Comparison of ENCODE assay signal across 8 cellular contexts in genomic region chr11:134045799-134046635, GRCh38. TPM values are rescaled to one million over a fixed set of nuclear protein-coding genes. Genes with fewer than 3 reads are reported as not detected.
DNase-seq lines count a peak whose midpoint lies in the region; ATAC-seq and TF ChIP-seq lines count a peak whose summit lies in the region.

No MANE protein-coding gene starts in this region.

- no peaks in the 10 kb centered on the region for H3K36me3 ChIP-seq in ascending aorta
- no peaks in the 10 kb centered on the region for H3K36me3 ChIP-seq in mucosa of descending colon (ENCODE audit: low read depth)
- H3K36me3 ChIP-seq in colonic mucosa: no peaks in the 10 kb centered on the region

- H3K4me3 Mint-ChIP-seq in stimulated activated memory B cell treated with anti-CD40 and anti-IgM and Interleukin-4, amounts not matched to agents 10 μg/mL and 1 μg/mL and 100 μg/mL, for 72 hours: no peak overlapping the region

- no peak overlapping the region for H3K27ac Mint-ChIP-seq in stimulated activated memory B cell treated with anti-CD40 and anti-IgM and Interleukin-4, amounts not matched to agents 10 μg/mL and 1 μg/mL and 100 μg/mL, for 72 hours

- no peak overlapping the region for H3K4me3 ChIP-seq in ascending aorta
- H3K4me3 ChIP-seq in mucosa of descending colon: no peak overlapping the region
- no peak overlapping the region for H3K4me3 ChIP-seq in colonic mucosa

- H3K9me3 ChIP-seq in ascending aorta (no peaks in the 10 kb centered on the region), mucosa of descending colon (no peaks in the 10 kb centered on the region), colonic mucosa (no peaks in the 10 kb centered on the region)

- no peaks in the 10 kb centered on the region for H3K36me3 Mint-ChIP-seq in stimulated activated memory B cell treated with anti-CD40 and anti-IgM and Interleukin-4, amounts not matched to agents 10 μg/mL and 1 μg/mL and 100 μg/mL, for 72 hours

- no peaks in the 10 kb centered on the region for H3K4me1 Mint-ChIP-seq in stimulated activated memory B cell treated with anti-CD40 and anti-IgM and Interleukin-4, amounts not matched to agents 10 μg/mL and 1 μg/mL and 100 μg/mL, for 72 hours

- peaks cover 52% of the 10 kb centered on the region for H3K27me3 Mint-ChIP-seq in stimulated activated memory B cell treated with anti-CD40 and anti-IgM and Interleukin-4, amounts not matched to agents 10 μg/mL and 1 μg/mL and 100 μg/mL, for 72 hours

- peak; percentile 3 for ATAC-seq in mucosa of descending colon
- ATAC-seq in HG03025 (IDR thresholded peaks at IDR 0.05; ENCODE audit: low FRiP score, unreplicated experiment): no peak
- ATAC-seq in stimulated activated memory B cell treated with anti-CD40 and anti-IgM and Interleukin-4, amounts not matched to agents 10 μg/mL and 1 μg/mL and 100 μg/mL, for 72 hours: no peak

- H3K27ac ChIP-seq in ascending aorta (peak overlapping the region; percentile 73 to 80), colonic mucosa (no peak overlapping the region)

- H3K9ac ChIP-seq in colonic mucosa (ENCODE audit: low read depth in 2 of 2, low read length in 2 of 2): peak overlapping the region in 1 of 2 donors; percentile 20

- H3K9me3 Mint-ChIP-seq in stimulated activated memory B cell treated with anti-CD40 and anti-IgM and Interleukin-4, amounts not matched to agents 10 μg/mL and 1 μg/mL and 100 μg/mL, for 72 hours: no peaks in the 10 kb centered on the region

- intact Hi-C loops in ascending aorta (cut with DNase I): loop anchor here (1.0 to 5.0 kb wide), 2 partner anchors 119 to 286 kb away; partner anchors contain the start of gene GLB1L2
- intact Hi-C loops in mucosa of descending colon (cut with DNase I, micrococcal nuclease): no loop called here
- intact Hi-C loops in colonic mucosa (cut with DNase I): loop anchor here (10.0 kb wide), 1 partner anchor 121 kb away; no protein-coding TSS in a partner anchor

- H3K4me1 ChIP-seq in ascending aorta (peaks cover 4 to 17% of the 10 kb centered on the region in 2 donors), mucosa of descending colon (ENCODE audit: low read depth) (peaks cover 4% of the 10 kb centered on the region), colonic mucosa (no peaks in the 10 kb centered on the region)

- TF ChIP-seq CTCF in ascending aorta (IDR thresholded peaks at IDR 0.05) (peak; percentile 47 to 65 (median 51)), mucosa of descending colon (IDR thresholded peaks at IDR 0.05) (no peak), colonic mucosa (IDR thresholded peaks at IDR 0.05) (no peak)

- DNase-seq in COR-L47 (lab: John Stamatoyannopoulos, UW) (peak; percentile 63), NCI-H1105 (lab: John Stamatoyannopoulos, UW) (peak; percentile 53), ascending aorta (ENCODE audit: low spot score in 2 of 2) (no peak), mucosa of descending colon (no peak), colonic mucosa (no peak), activated gamma-delta T cell treated with Interleukin-2 at 50 U/mL for 16 hours (no peak)

- H3K27me3 ChIP-seq in ascending aorta (no peaks in the 10 kb centered on the region), colonic mucosa (no peaks in the 10 kb centered on the region)

RNA-seq across cellular contexts. Expression of gene JAM3, which starts 22.9 kb away (rescaled TPM):
- total RNA-seq in ascending aorta (59.8 TPM), mucosa of descending colon (10 to 100 TPM in 1 of 3 donors, 1 to 10 TPM in 2; 5.4 to 62.7 (median 5.5) TPM), colonic mucosa (10 to 100 TPM in 1 of 2 donors, 1 to 10 TPM in 1; 3.5 to 14.5 TPM)

Comparison
In these comparisons a context has a peak if more than half of its experiments do, and no peak if none do; other contexts are left out.
1. DNase-seq: peak in COR-L47 (single experiment) and NCI-H1105 (single experiment); none in ascending aorta (0 of 2), mucosa of descending colon (0 of 3), colonic mucosa (single experiment) and activated gamma-delta T cell treated with Interleukin-2 at 50 U/mL for 16 hours (single experiment).
2. CTCF ChIP-seq: peak in ascending aorta (3 of 3); none in mucosa of descending colon (single experiment) and colonic mucosa (single experiment).
3. intact Hi-C loops: an anchor here in ascending aorta (1.0 to 5.0 kb wide) and colonic mucosa (10.0 kb wide); none called in mucosa of descending colon.